ENCODE assay signal across 29 cellular contexts in genomic region chr6:41557305-41557704, GRCh38.
"Had no signal": no experiment of that assay in that cellular context is flagged by ENCODE, and none has a peak within 500 bp of the region (broad histone marks: within the 10 kb centered on the region; RNA-seq: fewer than 3 reads in every experiment).

No MANE protein-coding gene starts in this region.

- H3K9ac ChIP-seq: SK-N-SH had no signal

- H3K4me3 Mint-ChIP-seq: activated CD4-positive, alpha-beta T cell treated with anti-CD3 and anti-CD28 coated beads, Interleukin-2, amount 10 ng/mL, durations not matched to agents 7 days and 5 days; activated CD8-positive, alpha-beta T cell treated with anti-CD3 and anti-CD28 coated beads, Interleukin-2, amount 10 ng/mL, durations not matched to agents 7 days and 5 days; activated naive CD4-positive, alpha-beta T cell treated with anti-CD3 and anti-CD28 coated beads, Interleukin-2, amount 50 U/mL, for 24 hours; activated naive CD8-positive, alpha-beta T cell treated with anti-CD3 and anti-CD28 coated beads, Interleukin-2, amount 10 ng/mL, durations not matched to agents 7 days and 5 days; activated T-cell treated with anti-CD3 and anti-CD28 coated beads, Interleukin-2, amount 50 U/mL, for 24 hours; T-helper 1 cell treated with Interleukin-12 subunit alpha and Interleukin-12 subunit beta and Interleukin-4 antibody, amounts not matched to agents 30 μg/mL and 1 μg/mL, for 36 hours; T-helper 2 cell treated with Interferon-gamma antibody and Interleukin-4, amounts not matched to agents 5 μg/mL and 100 μg/mL, for 36 hours had no signal

- ATAC-seq: activated CD8-positive, alpha-beta T cell treated with anti-CD3 and anti-CD28 coated beads, Interleukin-2, amount 10 ng/mL, durations not matched to agents 7 days and 5 days had no signal

- FAIRE-seq: astrocyte, bronchial epithelial cell, TTC549 had no signal

- H3K4me2 ChIP-seq: SK-N-SH had no signal

- H3K4me1 ChIP-seq: SJSA1 had no signal

- H3K9me2 ChIP-seq: SK-N-SH had no signal

- H3K27ac ChIP-seq: Peyer's patch, SJSA1 had no signal

- H3K4me3 ChIP-seq: Peyer's patch, SJSA1 had no signal

- H3K27me3 Mint-ChIP-seq: activated naive CD4-positive, alpha-beta T cell treated with anti-CD3 and anti-CD28 coated beads, Interleukin-2, amount 50 U/mL, for 24 hours; activated T-cell treated with anti-CD3 and anti-CD28 coated beads, Interleukin-2, amount 50 U/mL, for 24 hours had no signal

- H3K9me3 Mint-ChIP-seq: activated CD4-positive, alpha-beta T cell treated with anti-CD3 and anti-CD28 coated beads, Interleukin-2, amount 10 ng/mL, durations not matched to agents 7 days and 5 days; activated naive CD4-positive, alpha-beta T cell treated with anti-CD3 and anti-CD28 coated beads, Interleukin-2, amount 50 U/mL, for 24 hours; activated naive CD8-positive, alpha-beta T cell treated with anti-CD3 and anti-CD28 coated beads, Interleukin-2, amount 10 ng/mL, durations not matched to agents 7 days and 5 days; activated T-cell treated with anti-CD3 and anti-CD28 coated beads, Interleukin-2, amount 50 U/mL, for 24 hours; activated T-helper 2 cell treated with anti-CD3 and anti-CD28 coated beads, Interferon-gamma antibody, Interleukin-2, Interleukin-4, amounts not matched to agents 10 μg/mL and 5 μg/mL and 100 μg/mL, durations not matched to agents 14 hours and 24 hours and 36 hours; brain; T-helper 1 cell treated with Interleukin-12 subunit alpha and Interleukin-12 subunit beta and Interleukin-4 antibody, amounts not matched to agents 30 μg/mL and 1 μg/mL, for 36 hours; T-helper 2 cell treated with Interferon-gamma antibody and Interleukin-4, amounts not matched to agents 5 μg/mL and 100 μg/mL, for 36 hours had no signal

- H3K9me3 ChIP-seq: Peyer's patch, SJSA1, SK-N-SH had no signal

- H3K27me3 ChIP-seq: Peyer's patch, SJSA1 had no signal

- H3K27ac Mint-ChIP-seq: activated CD4-positive, alpha-beta T cell treated with anti-CD3 and anti-CD28 coated beads, Interleukin-2, amount 10 ng/mL, durations not matched to agents 7 days and 5 days; activated CD8-positive, alpha-beta T cell treated with anti-CD3 and anti-CD28 coated beads, Interleukin-2, amount 10 ng/mL, durations not matched to agents 7 days and 5 days; activated naive CD4-positive, alpha-beta T cell treated with anti-CD3 and anti-CD28 coated beads, Interleukin-2, amount 50 U/mL, for 24 hours; activated naive CD8-positive, alpha-beta T cell treated with anti-CD3 and anti-CD28 coated beads, Interleukin-2, amount 10 ng/mL, durations not matched to agents 7 days and 5 days; activated T-cell treated with anti-CD3 and anti-CD28 coated beads, Interleukin-2, amount 50 U/mL, for 24 hours; activated T-helper 2 cell treated with anti-CD3 and anti-CD28 coated beads, Interferon-gamma antibody, Interleukin-2, Interleukin-4, amounts not matched to agents 10 μg/mL and 5 μg/mL and 100 μg/mL, durations not matched to agents 14 hours and 24 hours and 36 hours; T-helper 1 cell treated with Interleukin-12 subunit alpha and Interleukin-12 subunit beta and Interleukin-4 antibody, amounts not matched to agents 30 μg/mL and 1 μg/mL, for 36 hours; T-helper 2 cell treated with Interferon-gamma antibody and Interleukin-4, amounts not matched to agents 5 μg/mL and 100 μg/mL, for 36 hours had no signal

- H3K36me3 Mint-ChIP-seq: brain had no signal

- DNase-seq: activated CD4-positive, alpha-beta T cell treated with anti-CD3 and anti-CD28 coated beads, Interleukin-2, amount 10 ng/mL, durations not matched to agents 7 days and 5 days; activated CD4-positive, alpha-beta T cell treated with anti-CD3 and anti-CD28 coated beads, Interleukin-2, amount 50 U/mL, for 48 hours; activated CD8-positive, alpha-beta T cell treated with anti-CD3 and anti-CD28 coated beads, Interleukin-2, amount 10 ng/mL, durations not matched to agents 7 days and 5 days; activated gamma-delta T cell; activated naive CD4-positive, alpha-beta T cell treated with Interleukin-2 at 50 U/mL for 16 hours; activated naive CD8-positive, alpha-beta T cell treated with anti-CD3 and anti-CD28 coated beads, Interleukin-2, amount 10 ng/mL, durations not matched to agents 7 days and 5 days; activated T-cell treated with anti-CD3 and anti-CD28 coated beads, Interleukin-2, amount 50 U/mL, for 24 hours; caudate nucleus; Karpas-422; KBM-7; NCI-H1105 treated with DMSO at 0.1 percent for 48 hours; NCI-H1436; NCI-H1694 treated with DMSO at 0.1 percent for 48 hours; NCI-H2029; NCI-H345; NCI-H524 treated with DMSO at 0.1 percent for 48 hours; Peyer's patch; RPMI8226; SHP77 treated with DMSO at 0.1 percent for 48 hours; SK-N-SH had no signal
